In the genomic region with DNA sequence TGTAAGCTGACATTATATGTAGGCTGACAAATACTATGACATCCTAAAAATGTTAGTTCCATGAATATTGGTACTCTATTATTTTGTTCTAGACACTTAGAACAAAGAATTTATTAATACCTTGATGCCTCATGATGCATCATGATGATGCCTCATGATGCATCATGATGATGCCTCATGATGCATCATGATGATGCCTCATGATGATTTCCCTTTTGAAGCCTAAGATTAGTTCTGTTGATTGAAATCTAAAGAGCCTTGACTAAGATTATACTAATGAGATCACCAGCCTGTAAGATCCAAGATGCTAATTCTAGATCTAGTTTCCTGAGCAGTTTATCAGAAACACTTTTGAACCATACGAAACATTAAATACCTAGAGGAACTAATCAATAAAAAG, we compare ENCODE assay signal across 1 cellular context.
TF ChIP-seq lines count a peak whose summit lies in the region.

No MANE protein-coding gene starts in this region.

TF ChIP-seq in K562, 482 proteins besides CTCF, POLR2A, EP300 and RAD21:
- no peak for TF ChIP-seq PPARD (CRISPR knock-in tag; IDR thresholded peaks at IDR 0.05)
- peak; percentile 59 for TF ChIP-seq FOSL1 (tag; conservative IDR thresholded peaks at IDR 0.05)
